15 cellular contexts compared by ENCODE assay signal in genomic region chr4:42609051-42609450, GRCh38.
"Had no signal": no experiment of that assay in that cellular context is flagged by ENCODE, and none has a peak within 500 bp of the region (broad histone marks: within the 10 kb centered on the region; RNA-seq: fewer than 3 reads in every experiment).

No MANE protein-coding gene starts in this region.

- H3K27ac Mint-ChIP-seq: activated CD4-positive, alpha-beta T cell treated with anti-CD3 and anti-CD28 coated beads, Interleukin-2, amount 10 ng/mL, durations not matched to agents 7 days and 5 days; activated naive CD4-positive, alpha-beta T cell treated with anti-CD3 and anti-CD28 coated beads, Interleukin-2, amount 10 ng/mL, durations not matched to agents 7 days and 5 days; WTC11 had no signal

- H3K27ac ChIP-seq: adrenal gland, pancreas, SK-N-MC, spleen, thoracic aorta, upper lobe of left lung had no signal

- H3K4me1 ChIP-seq: spleen, upper lobe of left lung had no signal

- DNase-seq: activated CD4-positive, alpha-beta T cell treated with anti-CD3 and anti-CD28 coated beads, Interleukin-2, amount 10 ng/mL, durations not matched to agents 7 days and 5 days; activated effector memory CD4-positive, alpha-beta T cell treated with Interleukin-2 at 50 U/mL for 16 hours; activated naive CD4-positive, alpha-beta T cell treated with anti-CD3 and anti-CD28 coated beads, Interleukin-2, amount 10 ng/mL, durations not matched to agents 7 days and 5 days; adrenal gland; effector CD4-positive, alpha-beta T cell; head of caudate nucleus; pancreas; spleen; upper lobe of left lung had no signal

- ATAC-seq: left lobe of liver, pancreas, sciatic nerve, WTC11 had no signal

- H3K27me3 ChIP-seq: adrenal gland, pancreas, spleen, upper lobe of left lung had no signal

- H3K4me3 Mint-ChIP-seq: activated CD4-positive, alpha-beta T cell treated with anti-CD3 and anti-CD28 coated beads, Interleukin-2, amount 10 ng/mL, durations not matched to agents 7 days and 5 days; activated naive CD4-positive, alpha-beta T cell treated with anti-CD3 and anti-CD28 coated beads, Interleukin-2, amount 10 ng/mL, durations not matched to agents 7 days and 5 days; T-helper 2 cell treated with Interferon-gamma antibody and Interleukin-4, amounts not matched to agents 5 μg/mL and 100 μg/mL, for 36 hours; WTC11 had no signal

- H3K27me3 Mint-ChIP-seq: activated CD4-positive, alpha-beta T cell treated with anti-CD3 and anti-CD28 coated beads, Interleukin-2, amount 10 ng/mL, durations not matched to agents 7 days and 5 days; activated naive CD4-positive, alpha-beta T cell treated with anti-CD3 and anti-CD28 coated beads, Interleukin-2, amount 10 ng/mL, durations not matched to agents 7 days and 5 days had no signal

- H3K9me3 Mint-ChIP-seq: activated CD4-positive, alpha-beta T cell treated with anti-CD3 and anti-CD28 coated beads, Interleukin-2, amount 10 ng/mL, durations not matched to agents 7 days and 5 days; activated naive CD4-positive, alpha-beta T cell treated with anti-CD3 and anti-CD28 coated beads, Interleukin-2, amount 10 ng/mL, durations not matched to agents 7 days and 5 days; T-helper 2 cell treated with Interferon-gamma antibody and Interleukin-4, amounts not matched to agents 5 μg/mL and 100 μg/mL, for 36 hours; WTC11 had no signal

- H3K9me3 ChIP-seq: adrenal gland, pancreas, spleen, thoracic aorta, upper lobe of left lung had no signal

- H3K36me3 ChIP-seq: adrenal gland, thoracic aorta had no signal

- H3K4me3 ChIP-seq: adrenal gland, pancreas, SK-N-MC, spleen, thoracic aorta, upper lobe of left lung had no signal
